ENCODE assay signal across 8 cellular contexts in genomic region chr7:65509368-65510186, GRCh38.
DNase-seq lines count a peak whose midpoint lies in the region; ATAC-seq and TF ChIP-seq lines count a peak whose summit lies in the region.

No MANE protein-coding gene starts in this region.

- H3K27ac Mint-ChIP-seq in progenitor cell of endocrine pancreas, result no peak overlapping the region

- H3K9ac ChIP-seq in colonic mucosa (ENCODE audit: low read depth in 2 of 2, low read length in 2 of 2), result no peak overlapping the region

- in situ Hi-C loops in Panc1 (cut with HindIII; ENCODE audit: low pct_unique_long_range_greater_than_20kb, low sequenced_read_pairs), result no loop called here

- H3K9me3 ChIP-seq in Panc1 (ENCODE audit: control insufficient read depth, insufficient read depth, low read depth, low read length), result no peaks in the 10 kb centered on the region
- H3K9me3 ChIP-seq in esophagus (ENCODE audit: control insufficient read depth in 2 of 2, insufficient read depth in 1 of 2, low read depth in 1 of 2, low read length in 1 of 2), result no peaks in the 10 kb centered on the region
- H3K9me3 ChIP-seq in colonic mucosa, result no peaks in the 10 kb centered on the region

- POLR2A ChIA-PET in Panc1 (lab: Charles Lee), result no interaction called here

- no peak overlapping the region for H3K27ac ChIP-seq in Panc1 (ENCODE audit: low read length)
- no peak overlapping the region for H3K27ac ChIP-seq in esophagus (ENCODE audit: low read depth in 2 of 2, low read length in 1 of 2)
- H3K27ac ChIP-seq in colonic mucosa, result no peak overlapping the region

- no peak for TF ChIP-seq CTCF in GM12865 (IDR thresholded peaks at IDR 0.05; ENCODE audit: insufficient read depth, low read depth, low read length, missing control alignments)
- no peak for TF ChIP-seq CTCF in Panc1 (IDR thresholded peaks at IDR 0.05)
- TF ChIP-seq CTCF in progenitor cell of endocrine pancreas (IDR thresholded peaks at IDR 0.05; ENCODE audit: unreplicated experiment), result no peak
- TF ChIP-seq CTCF in colonic mucosa (IDR thresholded peaks at IDR 0.05), result no peak

- DNase-seq in GM12865 (ENCODE audit: low read depth) (no peak), Panc1 (ENCODE audit: low read depth, low spot score) (no peak), progenitor cell of endocrine pancreas (ENCODE audit: low spot score, unreplicated experiment) (no peak), colonic mucosa (no peak), AML-193 (lab: John Stamatoyannopoulos, UW) (no peak)

- no TSS peak for BruUV-seq in Panc1 (replicated peaks; lab: Mats Ljungman, UMichigan)

- H3K4me1 ChIP-seq in Panc1 (ENCODE audit: control insufficient read depth, insufficient read depth, low read length) (no peaks in the 10 kb centered on the region), esophagus (ENCODE audit: control insufficient read depth in 2 of 2, insufficient read depth in 2 of 2, low read length in 1 of 2) (no peaks in the 10 kb centered on the region), colonic mucosa (no peaks in the 10 kb centered on the region)

- ATAC-seq in Panc1 (no peak), GM18873 (IDR thresholded peaks at IDR 0.05; ENCODE audit: low FRiP score, unreplicated experiment) (no peak), HG03460 (IDR thresholded peaks at IDR 0.05; ENCODE audit: unreplicated experiment) (no peak)

- no peaks in the 10 kb centered on the region for H3K36me3 Mint-ChIP-seq in progenitor cell of endocrine pancreas (ENCODE audit: insufficient read depth)

- H3K4me3 ChIP-seq in GM12865 (ENCODE audit: low read depth, low read length) (peak overlapping the region; percentile 63), Panc1 (ENCODE audit: low read depth in 2 of 2, low read length in 2 of 2) (peak overlapping the region; percentile 50 to 63), esophagus (ENCODE audit: low read depth in 1 of 2, low read length in 2 of 2) (peak overlapping the region; percentile 37 to 48), colonic mucosa (no peak overlapping the region)

- CTCF ChIA-PET in Panc1 (lab: Charles Lee), result interaction anchor here (0.5 kb wide), 1 partner anchor 473 kb away, joined by 10 read pairs; no protein-coding TSS in a partner anchor

- H3K27me3 ChIP-seq in Panc1 (ENCODE audit: control insufficient read depth, insufficient read depth, low read length) (peaks cover 16% of the 10 kb centered on the region), esophagus (ENCODE audit: control insufficient read depth in 1 of 2, insufficient read depth in 2 of 2, low read length in 2 of 2) (peaks cover 0 to 11% of the 10 kb centered on the region in 2 donors), colonic mucosa (peaks cover 1% of the 10 kb centered on the region)

- peaks cover 3% of the 10 kb centered on the region for H3K4me1 Mint-ChIP-seq in progenitor cell of endocrine pancreas (ENCODE audit: low read depth)

- no peaks in the 10 kb centered on the region for H3K36me3 ChIP-seq in Panc1 (ENCODE audit: control insufficient read depth, insufficient read depth, low read length)
- H3K36me3 ChIP-seq in esophagus (ENCODE audit: control insufficient read depth in 2 of 2, insufficient read depth in 2 of 2, low read length in 1 of 2), result no peaks in the 10 kb centered on the region
- no peaks in the 10 kb centered on the region for H3K36me3 ChIP-seq in colonic mucosa

- peak overlapping the region; percentile 48 for H3K4me3 Mint-ChIP-seq in progenitor cell of endocrine pancreas (ENCODE audit: low read depth)

- intact Hi-C loops in Panc1 (cut with micrococcal nuclease; ENCODE audit: unreplicated experiment), result no loop called here
- intact Hi-C loops in colonic mucosa (cut with DNase I), result no loop called here

- 1% methylated on average over 82 to 85 of the region's 85 CpGs for WGBS in esophagus, 2 donors

- H3K27me3 Mint-ChIP-seq in progenitor cell of endocrine pancreas, result peaks cover 32% of the 10 kb centered on the region

- no peaks in the 10 kb centered on the region for H3K9me3 Mint-ChIP-seq in progenitor cell of endocrine pancreas (ENCODE audit: low read depth)
